10 cellular contexts compared by ENCODE assay signal in genomic region chr1:205144751-205145150, GRCh38. TPM values are rescaled to one million over a fixed set of nuclear protein-coding genes. Genes with fewer than 3 reads are reported as not detected.
A peak's percentile ranks its signal among the peaks of the same experiment; 100 is the strongest.
DNase-seq lines count a peak whose midpoint lies in the region; ATAC-seq and TF ChIP-seq lines count a peak whose summit lies in the region.
"Had no signal": no experiment of that assay in that cellular context is flagged by ENCODE, and none has a peak within 500 bp of the region (broad histone marks: within the 10 kb centered on the region; RNA-seq: fewer than 3 reads in every experiment).

No MANE protein-coding gene starts in this region.

- TF ChIP-seq RAD21 in Ishikawa (IDR thresholded peaks at IDR 0.05; ENCODE audit: low read depth) = no peak

- no CpG with 5 or more reads among the region's 1 CpG for WGBS in mesodermal cell (ENCODE audit: insufficient coverage in 2 of 2), 2 experiments

- no peak overlapping the region for H3K4me3 ChIP-seq in choroid plexus epithelial cell (ENCODE audit: low read depth, low read length)
- no peak overlapping the region for H3K4me3 ChIP-seq in mesodermal cell (ENCODE audit: extremely low read depth, insufficient read depth, low read length, poor library complexity, severe bottlenecking)

- no peak for TF ChIP-seq EP300 in Ishikawa (IDR thresholded peaks at IDR 0.05; ENCODE audit: borderline replicate concordance)

- peaks cover 7% of the 10 kb centered on the region for H3K36me3 ChIP-seq in mesodermal cell (ENCODE audit: control insufficient read depth, insufficient read depth, low read length)

- no peak for ATAC-seq in GM18519 (IDR thresholded peaks at IDR 0.05; ENCODE audit: low FRiP score, unreplicated experiment)
- ATAC-seq: activated CD8-positive, alpha-beta T cell treated with anti-CD3 and anti-CD28 coated beads, Interleukin-2, amount 10 ng/mL, durations not matched to agents 7 days and 5 days had no signal

- H3K9me3 ChIP-seq in mesodermal cell (ENCODE audit: control insufficient read depth, low read length) = no peaks in the 10 kb centered on the region

- H3K27ac ChIP-seq in mesodermal cell (ENCODE audit: low read depth, low read length, severe bottlenecking) = peak overlapping the region; percentile 24

- DNase-seq in AG08395 (ENCODE audit: low spot score) (peak; percentile 69), choroid plexus epithelial cell (ENCODE audit: low read depth) (peak; percentile 75), MV-4-11 (lab: John Stamatoyannopoulos, UW) (no peak), T1000 (lab: John Stamatoyannopoulos, UW) (no peak), hypothalamus (lab: John Stamatoyannopoulos, UW) (no peak)
- DNase-seq: activated CD8-positive, alpha-beta T cell treated with anti-CD3 and anti-CD28 coated beads, Interleukin-2, amount 10 ng/mL, durations not matched to agents 7 days and 5 days; KBM-7 had no signal

- no peak for TF ChIP-seq CTCF in choroid plexus epithelial cell (conservative IDR thresholded peaks at IDR 0.05; ENCODE audit: low read depth, low read length)

- H3K4me1 ChIP-seq in mesodermal cell (ENCODE audit: control insufficient read depth, insufficient read depth, low read length, poor library complexity, severe bottlenecking) = peaks cover 12% of the 10 kb centered on the region

TF ChIP-seq in Ishikawa, 13 proteins besides CTCF, POLR2A, EP300 and RAD21:
- TF ChIP-seq NFIC (IDR thresholded peaks at IDR 0.05) = no peak
- 0 out of 2 replicates have a peak, but pooled peaks have one; percentile 7 for TF ChIP-seq CEBPB (IDR thresholded peaks at IDR 0.05)
- no peak for TF ChIP-seq ZBTB7A (IDR thresholded peaks at IDR 0.05; ENCODE audit: low read depth)
- TF ChIP-seq TEAD4 (IDR thresholded peaks at IDR 0.05) = peak; percentile 96
TF ChIP-seq in Ishikawa: peak in this region for 2.

RNA-seq across cellular contexts. Expression of gene RBBP5, which starts 23.0 kb away (rescaled TPM):
- polyA plus RNA-seq in mesodermal cell (2013, experiment 1 of 2) = 13.4 TPM
- 13.0 TPM for polyA plus RNA-seq in mesodermal cell (2013, experiment 2 of 2)

Comparison
In these comparisons a context has a peak if more than half of its experiments do, and no peak if none do; other contexts are left out.
1. DNase-seq: peak in AG08395 (single experiment) and choroid plexus epithelial cell (single experiment); none in MV-4-11 (single experiment), T1000 (single experiment) and hypothalamus (0 of 51).